1 cellular context compared by ENCODE assay signal in genomic region chr1:1167416-1168155, GRCh38.
TF ChIP-seq lines count a peak whose summit lies in the region.

No MANE protein-coding gene starts in this region.

TF ChIP-seq in HepG2, 621 proteins besides CTCF, POLR2A, EP300 and RAD21 (continues in another document):
- 0 out of 2 replicates have a peak, but pooled peaks have one; percentile 21 for TF ChIP-seq SAP130 (CRISPR knock-in tag; IDR thresholded peaks at IDR 0.05; ENCODE audit: low read depth)
- TF ChIP-seq ZNF451 (CRISPR knock-in tag; IDR thresholded peaks at IDR 0.05) = peak; percentile 59; the same call in 1 of the 2 replicates
- TF ChIP-seq ZNF543 (CRISPR knock-in tag; IDR thresholded peaks at IDR 0.05) = peak; percentile 75; the same call in 1 of the 2 replicates
- 0 out of 2 replicates have a peak, but pooled peaks have one; percentile 2 for TF ChIP-seq PRDM10 (CRISPR knock-in tag; IDR thresholded peaks at IDR 0.05; ENCODE audit: low read depth)
- TF ChIP-seq RARA (CRISPR knock-in tag; IDR thresholded peaks at IDR 0.05) = peak; percentile 54
- 0 out of 2 replicates have a peak, but pooled peaks have one; percentile 12 for TF ChIP-seq THAP9 (CRISPR knock-in tag; IDR thresholded peaks at IDR 0.05; ENCODE audit: borderline replicate concordance)
- peak; percentile 64 for TF ChIP-seq ZNF687 (CRISPR knock-in tag; IDR thresholded peaks at IDR 0.05)
- TF ChIP-seq PHF20 (CRISPR knock-in tag; IDR thresholded peaks at IDR 0.05) = no peak
- 0 out of 2 replicates have a peak, but pooled peaks have one; percentile 30 for TF ChIP-seq PAXIP1 (CRISPR knock-in tag; conservative IDR thresholded peaks at IDR 0.05)
- no peak for TF ChIP-seq DBP (CRISPR knock-in tag; IDR thresholded peaks at IDR 0.05; ENCODE audit: not compliant biosample characterization)
- TF ChIP-seq MED1 (CRISPR knock-in tag; IDR thresholded peaks at IDR 0.05) = peak; percentile 22; the same call in 1 of the 2 replicates
- TF ChIP-seq E2F2 (CRISPR knock-in tag; IDR thresholded peaks at IDR 0.05; ENCODE audit: borderline replicate concordance) = no peak
- TF ChIP-seq AGO2 (optimal IDR thresholded peaks at IDR 0.05; ENCODE audit: low read depth, low read length) = peak; percentile 27
- no peak for TF ChIP-seq TRIM24 (CRISPR knock-in tag; IDR thresholded peaks at IDR 0.05)
- TF ChIP-seq UBTF (CRISPR knock-in tag; IDR thresholded peaks at IDR 0.05) = peak; percentile 59
- peak; percentile 57; the same call in 1 of the 2 replicates for TF ChIP-seq GABPB1 (CRISPR knock-in tag; IDR thresholded peaks at IDR 0.05)
- peak; percentile 31; the same call in 1 of the 2 replicates for TF ChIP-seq KDM5B (CRISPR knock-in tag; IDR thresholded peaks at IDR 0.05; ENCODE audit: borderline replicate concordance)
- TF ChIP-seq AHDC1 (CRISPR knock-in tag; IDR thresholded peaks at IDR 0.05; ENCODE audit: borderline replicate concordance) = 0 out of 2 replicates have a peak, but pooled peaks have one; percentile 30
- TF ChIP-seq ZFY (CRISPR knock-in tag; IDR thresholded peaks at IDR 0.05) = 0 out of 2 replicates have a peak, but pooled peaks have one; percentile 2
- no peak for TF ChIP-seq ZNF557 (CRISPR knock-in tag; IDR thresholded peaks at IDR 0.05)
